Comparison of ENCODE assay signal across 14 cellular contexts in genomic region chr3:122982202-122983185, GRCh38. TPM values are rescaled to one million over a fixed set of nuclear protein-coding genes. Genes with fewer than 3 reads are reported as not detected.
DNase-seq lines count a peak whose midpoint lies in the region; ATAC-seq, FAIRE-seq and TF ChIP-seq lines count a peak whose summit lies in the region.
"Had no signal": no experiment of that assay in that cellular context is flagged by ENCODE, and none has a peak within 500 bp of the region (broad histone marks: within the 10 kb centered on the region; RNA-seq: fewer than 3 reads in every experiment).

No MANE protein-coding gene starts in this region.

- H4K20me1 ChIP-seq in K562 (replicated peaks; ENCODE audit: control insufficient read depth, insufficient read depth, low read length) = no peaks in the 10 kb centered on the region; the same call in 1 of the 2 replicates

- H3K27ac ChIP-seq in K562 (ENCODE audit: extremely low read depth, low read depth, low read length) = no peak overlapping the region
- H3K27ac ChIP-seq: neutrophil, stomach had no signal

- no peak overlapping the region for H3K4me2 ChIP-seq in K562 (ENCODE audit: insufficient read depth, low read length)

- H3K9me1 ChIP-seq in K562 (ENCODE audit: control insufficient read depth, insufficient read depth, low read length) = no peaks in the 10 kb centered on the region

- peaks cover 0 to 4% of the 10 kb centered on the region in 2 experiments; a peak in 1 of 5 replicates for H3K4me1 ChIP-seq in K562 (replicated peaks in 1 of 2; ENCODE audit: control insufficient read depth in 2 of 2, insufficient read depth in 2 of 2, low read length in 2 of 2)

- intact Hi-C loops in Right ventricle myocardium inferior (cut with DNase I) (loop anchor here (5.0 kb wide), 2 partner anchors 35 to 45 kb away; partner anchors contain the start of gene SEMA5B), cardiac septum (cut with DNase I) (loop anchor here (5.0 kb wide), 1 partner anchor 40 kb away; no protein-coding TSS in a partner anchor), K562 (cut with micrococcal nuclease) (no loop called here)

- CTCF ChIA-PET in K562 (lab: Yijun Ruan, JAX; ENCODE audit: low intra/inter-chr PET ratio) = no interaction called here

- TF ChIP-seq RAD21 in K562 (CRISPR knock-in tag; conservative IDR thresholded peaks at IDR 0.05 in 1 of 2, IDR thresholded peaks at IDR 0.05 in 1 of 2) = no peak

- DNase-seq in Right ventricle myocardium inferior (ENCODE audit: missing footprints) (no peak), cardiac septum (ENCODE audit: low spot score) (no peak), K562 (ENCODE audit: extremely low read depth in 1 of 4, low spot score in 3 of 4) (peak in 1 of 4 experiments; percentile 20), islet precursor cell (peak; percentile 78), urothelium cell line (ENCODE audit: low spot score) (no peak), H54 (ENCODE audit: insufficient read length, low spot score) (no peak)
- no peak for DNase-seq in stimulated activated CD4-positive, alpha-beta T cell treated with anti-CD3 and anti-CD28 coated beads, Interleukin-12 subunit alpha, Interleukin-12 subunit beta, amount 100 ng/mL, for 4 hours
- DNase-seq: activated naive CD8-positive, alpha-beta T cell treated with anti-CD3 and anti-CD28 coated beads, Interleukin-2, amount 50 U/mL, for 24 hours; NCI-H774; stimulated activated CD4-positive, alpha-beta T cell treated with anti-CD3 and anti-CD28 coated beads, Interleukin-2, amount 100 ng/mL, for 24 hours; stomach had no signal

- ATAC-seq in Right ventricle myocardium inferior (peak; percentile 23), K562 (peak; percentile 81), GM19023 (IDR thresholded peaks at IDR 0.05; ENCODE audit: unreplicated experiment) (no peak)
- ATAC-seq: activated naive CD8-positive, alpha-beta T cell treated with anti-CD3 and anti-CD28 coated beads, Interleukin-2, amount 50 U/mL, for 24 hours had no signal

- H3K9ac ChIP-seq in K562 (ENCODE audit: insufficient read depth in 1 of 2, low read depth in 2 of 2, low read length in 2 of 2) = no peak overlapping the region

- H3K27me3 ChIP-seq in K562 (ENCODE audit: control insufficient read depth in 2 of 2, insufficient read depth in 2 of 2, low read length in 2 of 2) = peaks cover 5 to 60% of the 10 kb centered on the region in 2 experiments; a peak in 3 of 5 replicates

- H3K79me2 ChIP-seq in K562 (ENCODE audit: control insufficient read depth, insufficient read depth, low read length) = no peaks in the 10 kb centered on the region

- H3K4me3 ChIP-seq in K562 = no peak overlapping the region
- H3K4me3 ChIP-seq: stomach had no signal

- TF ChIP-seq POLR2A in K562 (conservative IDR thresholded peaks at IDR 0.05) = no peak
- no peak for TF ChIP-seq POLR2A in H54 (IDR thresholded peaks at IDR 0.05; ENCODE audit: low read depth, low read length)

- POLR2A ChIA-PET in K562 (lab: Yijun Ruan, JAX) = interaction anchor here (0.7 kb wide), 2 partner anchors 50 to 130 kb away, joined by 3 read pairs; no protein-coding TSS in a partner anchor

- no peaks in the 10 kb centered on the region for H3K36me3 ChIP-seq in K562 (ENCODE audit: control insufficient read depth, insufficient read depth, low read length)
- H3K36me3 ChIP-seq: neutrophil, stomach had no signal

- in situ Hi-C loops in K562 (cut with MboI) = no loop called here

- H2AFZ ChIP-seq in K562 (ENCODE audit: low read depth, low read length) = no peak overlapping the region

- TF ChIP-seq EP300 in K562 (IDR thresholded peaks at IDR 0.05; ENCODE audit: low read length) = no peak

- FAIRE-seq in K562 (lab: Jason Lieb, UNC) = no peak
- FAIRE-seq in urothelium cell line (lab: Jason Lieb, UNC) = peak; percentile 50
- no peak for FAIRE-seq in H54 (lab: Jason Lieb, UNC)
- FAIRE-seq: endometrium had no signal

- TF ChIP-seq CTCF in K562 (IDR thresholded peaks at IDR 0.05 in 2 of 3, conservative IDR thresholded peaks at IDR 0.05 in 1 of 3; ENCODE audit: insufficient read depth in 2 of 3, low read depth in 1 of 3, low read length in 3 of 3) = peak; percentile 7 to 46 (median 31); a peak in 3 of 6 replicates

- WGBS in K562 (ENCODE audit: insufficient coverage, low coverage, missing lambda C conversion rate) = 20% methylated on average over 14 of the region's 15 CpGs

- no TSS peak for BruUV-seq in K562 (replicated peaks; lab: Mats Ljungman, UMichigan)

- H3K9me3 ChIP-seq in K562 (replicated peaks; ENCODE audit: control insufficient read depth, insufficient read depth, low read depth, low read length) = no peaks in the 10 kb centered on the region
- H3K9me3 ChIP-seq: neutrophil, stomach had no signal

TF ChIP-seq in K562, 482 proteins besides CTCF, POLR2A, EP300 and RAD21 (continues in another document):
- no peak for TF ChIP-seq SIRT6 (IDR thresholded peaks at IDR 0.05; ENCODE audit: low read depth, low read length)
- no peak for TF ChIP-seq KLF1 (tag; IDR thresholded peaks at IDR 0.05)
- no peak for TF ChIP-seq ZNF780A (CRISPR knock-in tag; IDR thresholded peaks at IDR 0.05)
- TF ChIP-seq FOXA3 (CRISPR knock-in tag; conservative IDR thresholded peaks at IDR 0.05 in 1 of 2, IDR thresholded peaks at IDR 0.05 in 1 of 2) = no peak
- TF ChIP-seq ZNF239 (CRISPR knock-in tag; IDR thresholded peaks at IDR 0.05) = no peak
- TF ChIP-seq, protein P1, sequence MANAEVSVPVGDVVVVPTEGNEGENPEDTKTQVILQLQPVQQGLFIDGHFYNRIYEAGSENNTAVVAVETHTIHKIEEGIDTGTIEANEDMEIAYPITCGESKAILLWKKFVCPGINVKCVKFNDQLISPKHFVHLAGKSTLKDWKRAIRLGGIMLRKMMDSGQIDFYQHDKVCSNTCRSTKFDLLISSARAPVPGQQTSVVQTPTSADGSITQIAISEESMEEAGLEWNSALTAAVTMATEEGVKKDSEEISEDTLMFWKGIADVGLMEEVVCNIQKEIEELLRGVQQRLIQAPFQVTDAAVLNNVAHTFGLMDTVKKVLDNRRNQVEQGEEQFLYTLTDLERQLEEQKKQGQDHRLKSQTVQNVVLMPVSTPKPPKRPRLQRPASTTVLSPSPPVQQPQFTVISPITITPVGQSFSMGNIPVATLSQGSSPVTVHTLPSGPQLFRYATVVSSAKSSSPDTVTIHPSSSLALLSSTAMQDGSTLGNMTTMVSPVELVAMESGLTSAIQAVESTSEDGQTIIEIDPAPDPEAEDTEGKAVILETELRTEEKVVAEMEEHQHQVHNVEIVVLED (CRISPR knock-in tag; IDR thresholded peaks at IDR 0.05) = no peak
- TF ChIP-seq RBM22 (IDR thresholded peaks at IDR 0.05; ENCODE audit: low read depth, low read length, poor library complexity, severe bottlenecking) = no peak
- no peak for TF ChIP-seq NCOA4 (IDR thresholded peaks at IDR 0.05; ENCODE audit: partially characterized antibody)
- no peak for TF ChIP-seq CREB3L1 (IDR thresholded peaks at IDR 0.05; ENCODE audit: borderline replicate concordance, low read depth)
- TF ChIP-seq ZBTB5 (IDR thresholded peaks at IDR 0.05) = no peak
- no peak for TF ChIP-seq NR2C2 (CRISPR knock-in tag; IDR thresholded peaks at IDR 0.05)
- no peak for TF ChIP-seq NR2C2 (tag; IDR thresholded peaks at IDR 0.05)

RNA-seq across cellular contexts. Expression of gene SEMA5B, which starts 45.1 kb away (rescaled TPM):
- total RNA-seq in Right ventricle myocardium inferior = 5.2 TPM
- total RNA-seq in cardiac septum = 21.1 TPM
- not detected in 2 replicates for total RNA-seq in K562 (2011; cell fraction: chromatin; rRNA removed; ENCODE audit: low replicate concordance)
- total RNA-seq in K562 (2011; cell fraction: nucleolus; rRNA removed) = not detected in 2 replicates
- total RNA-seq in K562 (2011; cell fraction: nucleoplasm; rRNA removed) = not detected in 2 replicates
- not detected in 2 replicates for total RNA-seq in K562 (2014; rRNA removed)
- not detected in 2 replicates for total RNA-seq in K562 (2014; rRNA removed; fragmentation: Illumina TruSeq; extraction: Trizol)
- not detected in 2 replicates for total RNA-seq in K562 (2015; rRNA removed; fragmentation: Illumina TruSeq; extraction: Trizol)
- not detected in 2 replicates for total RNA-seq in K562 (2021)
- polyA plus RNA-seq in K562 (2011; rRNA removed) = not detected in 2 replicates
- polyA plus RNA-seq in K562 (2011; cell fraction: cytosol; rRNA removed) = not detected in 2 replicates
- not detected in 2 replicates for polyA plus RNA-seq in K562 (2011; cell fraction: nucleus; rRNA removed)
- polyA plus RNA-seq in K562 (2012) = 0.03 TPM in 1 of 2 replicates, not detected in the other
- not detected in 2 replicates for polyA plus RNA-seq in K562 (2014; fragmentation: Illumina TruSeq; extraction: Trizol)
- polyA plus RNA-seq in K562 (2014; fragmentation: Nextera tagmentation; extraction: Ambion mirVana) = not detected
- not detected in 2 replicates for polyA plus RNA-seq in K562 (2014; rRNA removed)
- not detected in 2 replicates for polyA minus RNA-seq in K562 (2011; rRNA and poly(A)+ RNA removed)
- not detected in 2 replicates for polyA minus RNA-seq in K562 (2011; cell fraction: cytosol; rRNA and poly(A)+ RNA removed)
- not detected in 2 replicates for polyA minus RNA-seq in K562 (2011; cell fraction: nucleus; rRNA and poly(A)+ RNA removed)
